Comparison of ENCODE assay signal across 19 cellular contexts in genomic region chr10:77417359-77417758, GRCh38.
DNase-seq lines count a peak whose midpoint lies in the region; ATAC-seq and TF ChIP-seq lines count a peak whose summit lies in the region.
"Had no signal": no experiment of that assay in that cellular context is flagged by ENCODE, and none has a peak within 500 bp of the region (broad histone marks: within the 10 kb centered on the region; RNA-seq: fewer than 3 reads in every experiment).

No MANE protein-coding gene starts in this region.

- H3K9me3 ChIP-seq in body of pancreas (no peaks in the 10 kb centered on the region), mucosa of rectum (ENCODE audit: control insufficient read depth in 2 of 2, low read length in 2 of 2) (no peaks in the 10 kb centered on the region), thoracic aorta (no peaks in the 10 kb centered on the region)
- H3K9me3 ChIP-seq: left ventricle myocardium inferior, upper lobe of left lung had no signal

- DNase-seq in DMS53 (lab: John Stamatoyannopoulos, UW) (peak; percentile 44), DMS53 treated with DMSO at 0.1 percent for 48 hours (lab: John Stamatoyannopoulos, UW; ENCODE audit: unreplicated experiment) (no peak), body of pancreas (no peak), thoracic aorta (ENCODE audit: low spot score) (no peak), erythroblast (lab: John Stamatoyannopoulos, UW) (no peak)
- no peak for DNase-seq in activated T-helper 2 cell treated with anti-CD3 and anti-CD28 coated beads, Interferon-gamma antibody, Interleukin-2, Interleukin-4, amounts not matched to agents 10 μg/mL and 5 μg/mL and 100 μg/mL, durations not matched to agents 14 hours and 24 hours and 36 hours (ENCODE audit: low spot score)
- no peak for DNase-seq in activated effector memory CD4-positive, alpha-beta T cell treated with Interleukin-2 at 50 U/mL for 16 hours
- DNase-seq: activated CD8-positive, alpha-beta memory T cell treated with anti-CD3 and anti-CD28 coated beads for 24 hours; activated naive CD8-positive, alpha-beta T cell treated with anti-CD3 and anti-CD28 coated beads, Interleukin-2, amount 50 U/mL, for 24 hours; C1 segment of cervical spinal cord; cerebellar nuclear complex; left ventricle myocardium inferior; MM.1S; NCI-H1930; NCI-H524 treated with DMSO at 0.1 percent for 48 hours; T-helper 9 cell; upper lobe of left lung had no signal

- H3K27me3 Mint-ChIP-seq in activated T-helper 2 cell treated with anti-CD3 and anti-CD28 coated beads, Interferon-gamma antibody, Interleukin-2, Interleukin-4, amounts not matched to agents 10 μg/mL and 5 μg/mL and 100 μg/mL, durations not matched to agents 14 hours and 24 hours and 36 hours (ENCODE audit: low read depth) = no peaks in the 10 kb centered on the region
- H3K27me3 Mint-ChIP-seq: activated naive CD8-positive, alpha-beta T cell treated with anti-CD3 and anti-CD28 coated beads, Interleukin-2, amount 50 U/mL, for 24 hours had no signal

- no peak overlapping the region for H3K4me3 ChIP-seq in body of pancreas
- no peak overlapping the region for H3K4me3 ChIP-seq in mucosa of rectum (ENCODE audit: low read length in 2 of 2)
- peak overlapping the region; percentile 32 for H3K4me3 ChIP-seq in thoracic aorta
- H3K4me3 ChIP-seq: left ventricle myocardium inferior, upper lobe of left lung had no signal

- H3K4me1 Mint-ChIP-seq in activated T-helper 2 cell treated with anti-CD3 and anti-CD28 coated beads, Interferon-gamma antibody, Interleukin-2, Interleukin-4, amounts not matched to agents 10 μg/mL and 5 μg/mL and 100 μg/mL, durations not matched to agents 14 hours and 24 hours and 36 hours (ENCODE audit: low read depth) = no peaks in the 10 kb centered on the region
- H3K4me1 Mint-ChIP-seq: activated naive CD8-positive, alpha-beta T cell treated with anti-CD3 and anti-CD28 coated beads, Interleukin-2, amount 50 U/mL, for 24 hours had no signal

- no peak overlapping the region for H3K9ac ChIP-seq in mucosa of rectum (ENCODE audit: low read depth in 1 of 2, low read length in 2 of 2)

- ATAC-seq in body of pancreas = no peak
- ATAC-seq in thoracic aorta (ENCODE audit: insufficient number of reproducible peaks, low FRiP score, low read depth) = no peak
- ATAC-seq: activated naive CD8-positive, alpha-beta T cell treated with anti-CD3 and anti-CD28 coated beads, Interleukin-2, amount 50 U/mL, for 24 hours had no signal

- no peaks in the 10 kb centered on the region for H3K9me3 Mint-ChIP-seq in activated T-helper 2 cell treated with anti-CD3 and anti-CD28 coated beads, Interferon-gamma antibody, Interleukin-2, Interleukin-4, amounts not matched to agents 10 μg/mL and 5 μg/mL and 100 μg/mL, durations not matched to agents 14 hours and 24 hours and 36 hours
- H3K9me3 Mint-ChIP-seq: activated naive CD8-positive, alpha-beta T cell treated with anti-CD3 and anti-CD28 coated beads, Interleukin-2, amount 50 U/mL, for 24 hours had no signal

- no peak overlapping the region for H3K4me3 Mint-ChIP-seq in activated T-helper 2 cell treated with anti-CD3 and anti-CD28 coated beads, Interferon-gamma antibody, Interleukin-2, Interleukin-4, amounts not matched to agents 10 μg/mL and 5 μg/mL and 100 μg/mL, durations not matched to agents 14 hours and 24 hours and 36 hours (ENCODE audit: low read depth)
- H3K4me3 Mint-ChIP-seq: activated naive CD8-positive, alpha-beta T cell treated with anti-CD3 and anti-CD28 coated beads, Interleukin-2, amount 50 U/mL, for 24 hours had no signal

- peaks cover 70% of the 10 kb centered on the region for H3K4me1 ChIP-seq in body of pancreas
- H3K4me1 ChIP-seq in mucosa of rectum (ENCODE audit: control insufficient read depth in 2 of 2, insufficient read depth in 2 of 2, low read length in 2 of 2) = peaks cover 0 to 5% of the 10 kb centered on the region in 2 donors
- peaks cover 43 to 100% of the 10 kb centered on the region in 2 donors for H3K4me1 ChIP-seq in thoracic aorta (ENCODE audit: control insufficient read depth in 1 of 2, low read depth in 2 of 2)
- H3K4me1 ChIP-seq: left ventricle myocardium inferior had no signal

- no peaks in the 10 kb centered on the region for H3K36me3 Mint-ChIP-seq in activated T-helper 2 cell treated with anti-CD3 and anti-CD28 coated beads, Interferon-gamma antibody, Interleukin-2, Interleukin-4, amounts not matched to agents 10 μg/mL and 5 μg/mL and 100 μg/mL, durations not matched to agents 14 hours and 24 hours and 36 hours (ENCODE audit: low read depth)

- 36 to 52% methylated on average over 5 of the region's 5 CpGs for WGBS in body of pancreas, 2 donors

- H3K36me3 ChIP-seq in body of pancreas (replicated peaks in 1 of 2; ENCODE audit: insufficient read depth in 1 of 2, low read depth in 2 of 2) (no peaks in the 10 kb centered on the region), mucosa of rectum (ENCODE audit: control insufficient read depth in 2 of 2, insufficient read depth in 2 of 2, low read length in 2 of 2) (no peaks in the 10 kb centered on the region), thoracic aorta (no peaks in the 10 kb centered on the region)
- H3K36me3 ChIP-seq: left ventricle myocardium inferior, upper lobe of left lung had no signal

- H3K27me3 ChIP-seq in body of pancreas = no peaks in the 10 kb centered on the region
- no peaks in the 10 kb centered on the region for H3K27me3 ChIP-seq in mucosa of rectum (ENCODE audit: control insufficient read depth in 2 of 2, insufficient read depth in 2 of 2, low read length in 2 of 2)
- no peaks in the 10 kb centered on the region for H3K27me3 ChIP-seq in thoracic aorta (replicated peaks; ENCODE audit: insufficient read depth)
- H3K27me3 ChIP-seq: upper lobe of left lung had no signal

- TF ChIP-seq CTCF in body of pancreas (IDR thresholded peaks at IDR 0.05) (no peak), thoracic aorta (IDR thresholded peaks at IDR 0.05) (no peak)

- intact Hi-C loops in body of pancreas (cut with DNase I) = no loop called here
- intact Hi-C loops in activated T-helper 2 cell treated with anti-CD3 and anti-CD28 coated beads, Interferon-gamma antibody, Interleukin-2, Interleukin-4, amounts not matched to agents 10 μg/mL and 5 μg/mL and 100 μg/mL, durations not matched to agents 14 hours and 24 hours and 36 hours (cut with micrococcal nuclease) = no loop called here

- H3K27ac ChIP-seq in body of pancreas (peak overlapping the region; percentile 78 to 88 (median 87)), mucosa of rectum (ENCODE audit: low read depth in 2 of 2, low read length in 2 of 2) (peak overlapping the region; percentile 19 to 52), thoracic aorta (peak overlapping the region; percentile 98 to 99)
- H3K27ac ChIP-seq: 22Rv1, left ventricle myocardium inferior, upper lobe of left lung had no signal

- no peak overlapping the region for H3K27ac Mint-ChIP-seq in activated T-helper 2 cell treated with anti-CD3 and anti-CD28 coated beads, Interferon-gamma antibody, Interleukin-2, Interleukin-4, amounts not matched to agents 10 μg/mL and 5 μg/mL and 100 μg/mL, durations not matched to agents 14 hours and 24 hours and 36 hours
- H3K27ac Mint-ChIP-seq: activated naive CD8-positive, alpha-beta T cell treated with anti-CD3 and anti-CD28 coated beads, Interleukin-2, amount 50 U/mL, for 24 hours had no signal

- TF ChIP-seq POLR2A in body of pancreas (IDR thresholded peaks at IDR 0.05) = no peak
- no peak for TF ChIP-seq POLR2A in erythroblast (IDR thresholded peaks at IDR 0.05; ENCODE audit: low read length)

Comparison
In these comparisons a context has a peak if more than half of its experiments do, and no peak if none do; other contexts are left out.
1. H3K27ac ChIP-seq: peak in every context shown above with its lines; median percentile 98 in thoracic aorta; 87 in body of pancreas; 36 in mucosa of rectum.